In the genomic region with DNA sequence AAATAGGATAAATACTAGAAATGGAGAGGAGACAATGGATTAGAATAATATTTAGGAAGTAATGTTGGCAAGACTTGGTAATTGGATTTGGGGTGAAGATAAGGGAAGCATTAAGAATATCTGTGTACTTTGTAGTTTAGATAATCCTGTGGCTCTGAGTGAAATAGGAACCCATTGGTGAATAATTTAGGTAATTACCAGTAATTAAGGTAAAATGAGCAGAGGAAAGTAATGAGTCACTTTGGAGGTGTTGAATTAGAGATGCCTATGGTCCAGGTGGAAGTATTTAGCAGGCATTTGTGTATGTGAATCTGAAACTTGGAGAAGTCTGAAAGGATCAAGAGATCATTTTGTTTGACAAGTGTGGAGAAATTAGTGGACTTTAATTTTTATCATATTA, we compare ENCODE assay signal across 17 cellular contexts. TPM values are rescaled to one million over a fixed set of nuclear protein-coding genes. Genes with fewer than 3 reads are reported as not detected.
DNase-seq lines count a peak whose midpoint lies in the region; ATAC-seq and TF ChIP-seq lines count a peak whose summit lies in the region.
"Had no signal": no experiment of that assay in that cellular context is flagged by ENCODE, and none has a peak within 500 bp of the region (broad histone marks: within the 10 kb centered on the region; RNA-seq: fewer than 3 reads in every experiment).

No MANE protein-coding gene starts in this region.

- H3K27me3 ChIP-seq in KMS-11 (ENCODE audit: insufficient read depth, low read depth) = no peaks in the 10 kb centered on the region
- no peaks in the 10 kb centered on the region for H3K27me3 ChIP-seq in parathyroid adenoma (ENCODE audit: control insufficient read depth, insufficient read depth, low read length)

- no peaks in the 10 kb centered on the region for H4K20me1 ChIP-seq in KMS-11 (ENCODE audit: insufficient read depth)

- peaks cover 3% of the 10 kb centered on the region for H3K9me3 Mint-ChIP-seq in activated CD4-positive, alpha-beta T cell treated with anti-CD3 and anti-CD28 coated beads for 36 hours (ENCODE audit: low read depth)
- H3K9me3 Mint-ChIP-seq in activated CD8-positive, alpha-beta memory T cell treated with anti-CD3 and anti-CD28 coated beads, Interleukin-2, amount 10 ng/mL, durations not matched to agents 7 days and 5 days (ENCODE audit: low read depth) = peaks cover 6% of the 10 kb centered on the region
- H3K9me3 Mint-ChIP-seq: HFFc6 had no signal

- CTCF ChIA-PET in activated CD4-positive, alpha-beta T cell treated with anti-CD3 and anti-CD28 coated beads for 36 hours (lab: Charles Lee) = interaction anchor here (0.6 to 1.1 kb wide), 2 partner anchors 794 to 1030 kb away, joined by 3 read pairs; no protein-coding TSS in a partner anchor
- CTCF ChIA-PET in activated CD8-positive, alpha-beta memory T cell treated with anti-CD3 and anti-CD28 coated beads, Interleukin-2, amount 10 ng/mL, durations not matched to agents 7 days and 5 days (lab: Charles Lee) = no interaction called here

- intact Hi-C loops in activated CD4-positive, alpha-beta T cell treated with anti-CD3 and anti-CD28 coated beads for 36 hours (cut with DNase I, micrococcal nuclease) = loop anchor here (10.0 kb wide), 2 partner anchors 527 to 937 kb away; partner anchors contain the start of gene RPA3 (in 1 of the 2)

- TF ChIP-seq CTCF in KMS-11 (conservative IDR thresholded peaks at IDR 0.05; ENCODE audit: low read depth, low read length) (no peak), parathyroid adenoma (IDR thresholded peaks at IDR 0.05) (no peak)

- H3K36me3 ChIP-seq in KMS-11 (ENCODE audit: insufficient read depth) (no peaks in the 10 kb centered on the region; the same call in 1 of the 2 replicates), parathyroid adenoma (ENCODE audit: control insufficient read depth, insufficient read depth, low read length) (no peaks in the 10 kb centered on the region)

- H3K9me3 ChIP-seq in parathyroid adenoma (ENCODE audit: control insufficient read depth, low read length) = no peaks in the 10 kb centered on the region

- H3K79me2 ChIP-seq in KMS-11 (ENCODE audit: insufficient read depth, low read depth) (peaks cover 99% of the 10 kb centered on the region), parathyroid adenoma (peaks cover 71% of the 10 kb centered on the region)

- no peak overlapping the region for H3K27ac Mint-ChIP-seq in activated CD4-positive, alpha-beta T cell treated with anti-CD3 and anti-CD28 coated beads for 36 hours
- H3K27ac Mint-ChIP-seq in activated CD8-positive, alpha-beta memory T cell treated with anti-CD3 and anti-CD28 coated beads, Interleukin-2, amount 10 ng/mL, durations not matched to agents 7 days and 5 days = no peak overlapping the region
- H3K27ac Mint-ChIP-seq: HFFc6 had no signal

- ATAC-seq in activated CD4-positive, alpha-beta T cell treated with anti-CD3 and anti-CD28 coated beads for 36 hours = peak; percentile 50
- ATAC-seq in activated CD8-positive, alpha-beta memory T cell treated with anti-CD3 and anti-CD28 coated beads, Interleukin-2, amount 10 ng/mL, durations not matched to agents 7 days and 5 days = no peak

- H3K9ac ChIP-seq in KMS-11 = no peak overlapping the region
- no peak overlapping the region for H3K9ac ChIP-seq in parathyroid adenoma

- DNase-seq in activated CD4-positive, alpha-beta T cell treated with anti-CD3 and anti-CD28 coated beads for 36 hours = no peak
- DNase-seq in activated CD4-positive, alpha-beta T cell treated with anti-CD3 and anti-CD28 coated beads, Interleukin-2, amount 50 U/mL, for 4 hours = no peak
- DNase-seq in NCI-H82 treated with DMSO at 0.1 percent for 48 hours (lab: John Stamatoyannopoulos, UW; ENCODE audit: unreplicated experiment) (peak; percentile 80), HCEC 1CT (no peak)
- DNase-seq in stimulated activated CD4-positive, alpha-beta T cell treated with anti-CD3 and anti-CD28 coated beads, Interleukin-4, amount 100 ng/mL, for 4 hours = no peak
- DNase-seq in activated CD8-positive, alpha-beta memory T cell treated with anti-CD3 and anti-CD28 coated beads, Interleukin-2, amount 10 ng/mL, durations not matched to agents 7 days and 5 days = no peak
- DNase-seq: DND-41, GOT3, HFFc6, KBM-7, NCI-H1694, NCI-H524, RPMI8226, SIG-M5 had no signal

- no peaks in the 10 kb centered on the region for H3K27me3 Mint-ChIP-seq in activated CD4-positive, alpha-beta T cell treated with anti-CD3 and anti-CD28 coated beads for 36 hours
- H3K27me3 Mint-ChIP-seq in activated CD8-positive, alpha-beta memory T cell treated with anti-CD3 and anti-CD28 coated beads, Interleukin-2, amount 10 ng/mL, durations not matched to agents 7 days and 5 days = no peaks in the 10 kb centered on the region

- POLR2A ChIA-PET in activated CD4-positive, alpha-beta T cell treated with anti-CD3 and anti-CD28 coated beads for 36 hours (lab: Charles Lee) = interaction anchor here (0.6 to 0.7 kb wide), 2 partner anchors 23 to 147 kb away, joined by 3 read pairs; no protein-coding TSS in a partner anchor

- no peak overlapping the region for H3K4me3 Mint-ChIP-seq in activated CD4-positive, alpha-beta T cell treated with anti-CD3 and anti-CD28 coated beads for 36 hours
- H3K4me3 Mint-ChIP-seq in activated CD8-positive, alpha-beta memory T cell treated with anti-CD3 and anti-CD28 coated beads, Interleukin-2, amount 10 ng/mL, durations not matched to agents 7 days and 5 days = no peak overlapping the region
- H3K4me3 Mint-ChIP-seq: HFFc6 had no signal

- H3K4me3 ChIP-seq in KMS-11 (IDR thresholded peaks at IDR 0.05; ENCODE audit: insufficient read depth, low read depth, low read length) (no peak overlapping the region), parathyroid adenoma (ENCODE audit: low read depth, low read length) (peak overlapping the region; percentile 28)

- H3K4me1 Mint-ChIP-seq in activated CD4-positive, alpha-beta T cell treated with anti-CD3 and anti-CD28 coated beads for 36 hours = peaks cover 18% of the 10 kb centered on the region
- peaks cover 32% of the 10 kb centered on the region for H3K4me1 Mint-ChIP-seq in activated CD8-positive, alpha-beta memory T cell treated with anti-CD3 and anti-CD28 coated beads, Interleukin-2, amount 10 ng/mL, durations not matched to agents 7 days and 5 days

- H3K4me1 ChIP-seq in KMS-11 (ENCODE audit: low read depth, poor library complexity, severe bottlenecking) = peaks cover 88% of the 10 kb centered on the region
- peaks cover 11% of the 10 kb centered on the region for H3K4me1 ChIP-seq in parathyroid adenoma

- peaks cover 23% of the 10 kb centered on the region for H3K36me3 Mint-ChIP-seq in activated CD4-positive, alpha-beta T cell treated with anti-CD3 and anti-CD28 coated beads for 36 hours (ENCODE audit: low read depth)
- peaks cover 46% of the 10 kb centered on the region for H3K36me3 Mint-ChIP-seq in activated CD8-positive, alpha-beta memory T cell treated with anti-CD3 and anti-CD28 coated beads, Interleukin-2, amount 10 ng/mL, durations not matched to agents 7 days and 5 days

- H2AFZ ChIP-seq in KMS-11 (ENCODE audit: low read depth) (no peak overlapping the region), parathyroid adenoma (no peak overlapping the region)

- H3K27ac ChIP-seq in KMS-11 = no peak overlapping the region
- peak overlapping the region; percentile 98 for H3K27ac ChIP-seq in parathyroid adenoma
- H3K27ac ChIP-seq: C4-2B had no signal

- H3K4me2 ChIP-seq in KMS-11 = peak overlapping the region; percentile 41
- peak overlapping the region; percentile 57 for H3K4me2 ChIP-seq in parathyroid adenoma (ENCODE audit: low read length)

RNA-seq across cellular contexts. Expression of gene C1GALT1, which starts 5.7 kb away (rescaled TPM):
- 10 to 100 TPM; 35.3 to 37.1 TPM for total RNA-seq in activated CD4-positive, alpha-beta T cell treated with anti-CD3 and anti-CD28 coated beads for 36 hours
- 10 to 100 TPM; 45.9 to 55.8 TPM for total RNA-seq in activated CD8-positive, alpha-beta memory T cell treated with anti-CD3 and anti-CD28 coated beads, Interleukin-2, amount 10 ng/mL, durations not matched to agents 7 days and 5 days
